28 cellular contexts compared by ENCODE assay signal in genomic region chr9:114011313-114011712, GRCh38.
DNase-seq lines count a peak whose midpoint lies in the region; ATAC-seq and TF ChIP-seq lines count a peak whose summit lies in the region.
"Had no signal": no experiment of that assay in that cellular context is flagged by ENCODE, and none has a peak within 500 bp of the region (broad histone marks: within the 10 kb centered on the region; RNA-seq: fewer than 3 reads in every experiment).

No MANE protein-coding gene starts in this region.

- H3K36me3 Mint-ChIP-seq in glutamatergic neuron (ENCODE audit: unreplicated experiment) = peaks cover 22% of the 10 kb centered on the region

- peaks cover 30% of the 10 kb centered on the region for H3K4me1 Mint-ChIP-seq in glutamatergic neuron (ENCODE audit: low read depth, unreplicated experiment)
- H3K4me1 Mint-ChIP-seq: brain, nephron progenitor cell had no signal

- no peak for TF ChIP-seq POLR2A in suprapubic skin (IDR thresholded peaks at IDR 0.05)

- no peak overlapping the region for H3K4me3 ChIP-seq in RWPE2 (ENCODE audit: severe bottlenecking)
- H3K4me3 ChIP-seq in suprapubic skin = no peak overlapping the region
- H3K4me3 ChIP-seq: adrenal gland; BLaER1 treated with 17β-estradiol and CSF1 and Interleukin-3, amounts not matched to agents 10 nM and 100 nM; dorsolateral prefrontal cortex; gastrocnemius medialis; HAP-1; hepatocyte; thoracic aorta had no signal

- TF ChIP-seq EP300 in suprapubic skin (IDR thresholded peaks at IDR 0.05) = no peak

- H3K9me3 Mint-ChIP-seq in glutamatergic neuron (ENCODE audit: unreplicated experiment) = peaks cover 17% of the 10 kb centered on the region

- DNase-seq in D341Med (ENCODE audit: low spot score) (peak; percentile 4), RWPE2 (ENCODE audit: low spot score) (peak; percentile 25), glutamatergic neuron (no peak), suprapubic skin (ENCODE audit: low spot score in 2 of 2) (peak; percentile 9 to 44), hepatic stellate cell (ENCODE audit: low spot score) (no peak)
- DNase-seq: activated CD4-positive, alpha-beta T cell treated with anti-CD3 and anti-CD28 coated beads for 4 hours; activated naive CD4-positive, alpha-beta T cell; activated T-cell treated with anti-CD3 and anti-CD28 coated beads, Interleukin-2, amount 50 U/mL, for 4 hours; DMS53; MM.1S; NCI-H1930; NCI-H69; nephron progenitor cell; PC-3; small intestine; stimulated activated naive CD8-positive, alpha-beta T cell treated with anti-CD3 and anti-CD28 coated beads, Interleukin-15, Interleukin-2, amounts not matched to agents 100 U/mL and 50 U/mL, for 24 hours; T-helper 2 cell had no signal

- no peak overlapping the region for H3K27ac Mint-ChIP-seq in glutamatergic neuron (ENCODE audit: unreplicated experiment)
- H3K27ac Mint-ChIP-seq: brain, nephron progenitor cell had no signal

- ATAC-seq in RWPE2 (ENCODE audit: low read depth) (no peak), HG02588 (IDR thresholded peaks at IDR 0.05; ENCODE audit: unreplicated experiment) (no peak), HG02938 (IDR thresholded peaks at IDR 0.05; ENCODE audit: unreplicated experiment) (no peak)
- ATAC-seq: activated T-cell treated with anti-CD3 and anti-CD28 coated beads, Interleukin-2, amount 50 U/mL, for 4 hours; gastrocnemius medialis; PC-3; Right ventricle myocardium inferior; stimulated activated naive CD8-positive, alpha-beta T cell treated with anti-CD3 and anti-CD28 coated beads, Interleukin-15, Interleukin-2, amounts not matched to agents 100 U/mL and 50 U/mL, for 24 hours had no signal

- 87% methylated on average over 9 of the region's 9 CpGs for WGBS in suprapubic skin

- H3K9me3 ChIP-seq in RWPE2 (ENCODE audit: severe bottlenecking) (no peaks in the 10 kb centered on the region), suprapubic skin (no peaks in the 10 kb centered on the region)
- H3K9me3 ChIP-seq: adrenal gland, gastrocnemius medialis, HAP-1, thoracic aorta had no signal

- H3K27me3 ChIP-seq in RWPE2 (ENCODE audit: insufficient read depth, poor library complexity, severe bottlenecking) (no peaks in the 10 kb centered on the region), suprapubic skin (no peaks in the 10 kb centered on the region)
- H3K27me3 ChIP-seq: adrenal gland, dorsolateral prefrontal cortex, gastrocnemius medialis, hepatocyte had no signal

- H3K36me3 ChIP-seq in RWPE2 (ENCODE audit: low read depth) (no peaks in the 10 kb centered on the region), suprapubic skin (peaks cover 16% of the 10 kb centered on the region)
- H3K36me3 ChIP-seq: gastrocnemius medialis had no signal

- H3K27me3 Mint-ChIP-seq in glutamatergic neuron (ENCODE audit: unreplicated experiment) = peaks cover 9% of the 10 kb centered on the region
- H3K27me3 Mint-ChIP-seq: brain had no signal

- peak overlapping the region; percentile 4 for H3K4me3 Mint-ChIP-seq in glutamatergic neuron (ENCODE audit: unreplicated experiment)
- H3K4me3 Mint-ChIP-seq: activated T-cell treated with anti-CD3 and anti-CD28 coated beads, Interleukin-2, amount 50 U/mL, for 4 hours; brain; nephron progenitor cell had no signal

- H3K4me1 ChIP-seq in RWPE2 (ENCODE audit: insufficient read depth, poor library complexity, severe bottlenecking) (no peaks in the 10 kb centered on the region), suprapubic skin (no peaks in the 10 kb centered on the region)
- H3K4me1 ChIP-seq: gastrocnemius medialis, HAP-1 had no signal

- H3K27ac ChIP-seq in RWPE2 (ENCODE audit: poor library complexity, severe bottlenecking) (no peak overlapping the region), suprapubic skin (no peak overlapping the region)
- H3K27ac ChIP-seq: adrenal gland; BLaER1 treated with 17β-estradiol and CSF1 and Interleukin-3, amounts not matched to agents 10 nM and 100 nM; dorsolateral prefrontal cortex; gastrocnemius medialis; hepatocyte; thoracic aorta had no signal

- TF ChIP-seq CTCF in RWPE2 (IDR thresholded peaks at IDR 0.05; ENCODE audit: poor library complexity, severe bottlenecking) (no peak), glutamatergic neuron (IDR thresholded peaks at IDR 0.05; ENCODE audit: partially characterized antibody, unreplicated experiment) (no peak), suprapubic skin (IDR thresholded peaks at IDR 0.05) (no peak)

Comparison
In these comparisons a context has a peak if more than half of its experiments do, and no peak if none do; other contexts are left out.
1. DNase-seq: peak in D341Med (single experiment), RWPE2 (single experiment) and suprapubic skin (2 of 2); none in glutamatergic neuron (single experiment) and hepatic stellate cell (single experiment).